ENCODE assay signal across 8 cellular contexts in the genomic region with DNA sequence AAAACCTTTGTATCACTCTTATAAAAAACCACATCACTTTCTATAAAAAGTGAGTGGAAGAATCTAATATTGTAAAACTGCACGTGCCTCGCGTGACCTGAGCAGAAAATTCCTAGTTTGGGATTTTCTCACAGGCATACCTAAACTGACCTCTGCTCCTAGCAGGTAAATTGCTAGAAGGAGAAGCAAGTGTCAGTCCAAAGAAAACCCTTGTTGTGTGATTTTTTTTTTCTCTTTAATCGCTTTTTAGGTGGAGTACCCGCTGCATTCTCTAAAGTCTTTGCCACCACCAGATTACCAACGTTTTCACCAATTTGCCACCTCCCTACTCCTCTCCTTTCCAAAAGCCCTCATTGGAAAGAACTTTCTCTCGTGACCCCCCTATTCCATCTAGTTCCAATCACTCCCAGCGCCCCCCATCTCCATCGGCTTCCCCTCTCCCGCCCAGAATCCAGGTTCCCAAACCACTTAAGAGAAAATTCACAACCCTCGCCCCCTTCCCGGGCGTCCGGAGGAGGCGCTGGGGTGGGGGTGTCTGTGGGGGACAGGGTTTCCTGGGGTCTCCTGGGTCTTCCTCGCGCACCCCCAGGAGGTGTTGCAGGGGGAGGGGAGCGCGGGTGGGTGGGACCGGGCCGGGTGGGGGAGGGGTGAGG. TPM values are rescaled to one million over a fixed set of nuclear protein-coding genes. Genes with fewer than 3 reads are reported as not detected.
DNase-seq lines count a peak whose midpoint lies in the region; ATAC-seq and TF ChIP-seq lines count a peak whose summit lies in the region.

No MANE protein-coding gene starts in this region.

- ATAC-seq in HG02642 (IDR thresholded peaks at IDR 0.05; ENCODE audit: poor library complexity, unreplicated experiment): no peak

- H3K9me3 Mint-ChIP-seq in HFFc6: no peaks in the 10 kb centered on the region

- H3K36me3 ChIP-seq in A673 (ENCODE audit: insufficient read depth, low read length, poor library complexity, severe bottlenecking) (peaks cover 18% of the 10 kb centered on the region), brain microvascular endothelial cell (replicated peaks) (no peaks in the 10 kb centered on the region)

- H3K27me3 Mint-ChIP-seq in HFFc6 (ENCODE audit: insufficient read depth): no peaks in the 10 kb centered on the region

- DNase-seq in A673 (ENCODE audit: low spot score) (no peak), HFFc6 (no peak), brain microvascular endothelial cell (no peak), CD1c-positive myeloid dendritic cell (ENCODE audit: extremely low spot score) (no peak), superior temporal gyrus (ENCODE audit: extremely low spot score) (no peak), GM03348 (ENCODE audit: low spot score) (no peak)

- CTCF ChIA-PET in A673 (lab: Charles Lee): no interaction called here

- TF ChIP-seq CTCF in A673 (conservative IDR thresholded peaks at IDR 0.05; ENCODE audit: low read depth, low read length) (no peak), HFFc6 (IDR thresholded peaks at IDR 0.05) (no peak), brain microvascular endothelial cell (IDR thresholded peaks at IDR 0.05; ENCODE audit: low read depth, low read length, missing control alignments) (peak; percentile 31)

- BruUV-seq in A673 (replicated peaks; lab: Mats Ljungman, UMichigan): no TSS peak

- peak overlapping the region; percentile 91 for H3K4me3 ChIP-seq in A673 (ENCODE audit: low read depth, low read length, poor library complexity, severe bottlenecking)
- peak overlapping the region; percentile 71 for H3K4me3 ChIP-seq in brain microvascular endothelial cell (ENCODE audit: low read depth, low read length)
- H3K4me3 ChIP-seq in mononuclear cell (ENCODE audit: low read length): peak overlapping the region; percentile 32

- H3K27ac ChIP-seq in A673 (ENCODE audit: low read depth, low read length, poor library complexity, severe bottlenecking) (peak overlapping the region; percentile 91), brain microvascular endothelial cell (no peak overlapping the region)

- peak overlapping the region; percentile 88 for H3K27ac Mint-ChIP-seq in HFFc6

- H3K36me3 Mint-ChIP-seq in HFFc6 (ENCODE audit: low read depth): peaks cover 23% of the 10 kb centered on the region

- intact Hi-C loops in A673 (cut with micrococcal nuclease; ENCODE audit: unreplicated experiment): no loop called here

- in situ Hi-C loops in brain microvascular endothelial cell (cut with HindIII; ENCODE audit: low pct_ligation_motif_present, low sequenced_read_pairs): no loop called here

- POLR2A ChIA-PET in A673 (lab: Charles Lee; ENCODE audit: low non-redundant PET): no interaction called here

- H3K4me1 Mint-ChIP-seq in HFFc6 (ENCODE audit: low read depth): peaks cover 40% of the 10 kb centered on the region

- peak overlapping the region; percentile 89 for H3K4me3 Mint-ChIP-seq in HFFc6

- H3K9me3 ChIP-seq in A673 (ENCODE audit: low read depth, low read length, poor library complexity, severe bottlenecking) (no peaks in the 10 kb centered on the region), mononuclear cell (ENCODE audit: low read depth, low read length) (no peaks in the 10 kb centered on the region)

- H3K27me3 ChIP-seq in A673 (replicated peaks; ENCODE audit: insufficient read depth, low read depth, low read length, poor library complexity) (no peaks in the 10 kb centered on the region), brain microvascular endothelial cell (replicated peaks) (no peaks in the 10 kb centered on the region), mononuclear cell (ENCODE audit: insufficient read depth, low read length) (no peaks in the 10 kb centered on the region)

- H3K4me1 ChIP-seq in A673 (ENCODE audit: insufficient read depth, low read length, poor library complexity, severe bottlenecking) (peaks cover 25% of the 10 kb centered on the region), mononuclear cell (ENCODE audit: insufficient read depth, low read length) (peaks cover 35% of the 10 kb centered on the region)

RNA-seq across cellular contexts. Expression of a gene that starts 0.4 kb away (rescaled TPM):
- total RNA-seq in A673 (2021): 144 and 152 TPM in 2 replicates
- 10 to 100 TPM; 75.6 to 93.8 (median 84.2) TPM for total RNA-seq in HFFc6 (2021; fragmentation: NEBNext Ultra II Directional; extraction: Animal tissue kit (Norgen Biotek cat#: 25700))
- total RNA-seq in mononuclear cell: 113 TPM

Comparison
In these comparisons a context has a peak if more than half of its experiments do, and no peak if none do; other contexts are left out.
1. H3K4me3 ChIP-seq: peak in every context shown above with its lines; median percentile 91 in A673; 71 in brain microvascular endothelial cell; 32 in mononuclear cell.